26 cellular contexts compared by ENCODE assay signal in the genomic region with DNA sequence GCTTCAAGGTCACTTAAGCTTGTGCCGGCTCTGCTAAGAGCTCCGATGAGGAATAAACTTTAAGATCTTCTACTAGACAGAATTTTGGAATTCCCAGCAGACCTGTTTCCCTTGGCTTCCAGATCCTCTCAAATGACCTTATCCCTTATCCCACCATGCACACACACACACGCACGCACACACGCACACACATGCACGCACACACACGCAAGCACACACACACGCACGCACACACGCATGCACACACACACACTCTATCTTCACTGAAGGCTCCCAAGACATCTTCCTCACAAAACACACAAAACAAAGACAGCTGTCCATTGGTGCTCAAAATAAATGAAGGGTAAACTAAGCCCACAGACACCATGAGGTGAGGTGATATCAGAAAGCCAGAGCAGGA.
"Had no signal": no experiment of that assay in that cellular context is flagged by ENCODE, and none has a peak within 500 bp of the region (broad histone marks: within the 10 kb centered on the region; RNA-seq: fewer than 3 reads in every experiment).

No MANE protein-coding gene starts in this region.

- H3K27ac ChIP-seq: hepatocyte, left lung, lower lobe of right lung, neural progenitor cell, neutrophil, ovary, right atrium auricular region, right lobe of liver, tibial nerve, upper lobe of left lung, vagina had no signal

- H3K79me2 ChIP-seq: hepatocyte had no signal

- H3K4me3 ChIP-seq: hepatocyte, left lung, lower lobe of right lung, neural progenitor cell, ovary, right atrium auricular region, right lobe of liver, smooth muscle cell, tibial nerve, upper lobe of left lung, vagina had no signal

- H2AFZ ChIP-seq: hepatocyte, neural progenitor cell had no signal

- H3K27me3 ChIP-seq: hepatocyte, left lung, neural progenitor cell, neutrophil, ovary, right atrium auricular region, right lobe of liver, tibial nerve, upper lobe of left lung, vagina had no signal

- DNase-seq: kidney glomerular epithelial cell; left cardiac atrium; left lung; lower lobe of right lung; mesendoderm; naive B cell; natural killer cell; nephron progenitor cell; occipital lobe; ovary; right lobe of liver; stimulated activated CD4-positive, alpha-beta T cell treated with anti-CD3 and anti-CD28 coated beads, Interleukin-1b, Interleukin-23, amount 100 ng/mL, for 48 hours; stimulated activated CD4-positive, alpha-beta T cell treated with anti-CD3 and anti-CD28 coated beads, Interleukin-2, amount 100 ng/mL, for 48 hours; stimulated activated CD4-positive, alpha-beta T cell treated with anti-CD3 and anti-CD28 coated beads, Interleukin-4, amount 100 ng/mL, for 4 hours; stimulated activated CD8-positive, alpha-beta memory T cell treated with anti-CD3 and anti-CD28 coated beads, Interleukin-4, amount 100 ng/mL, for 48 hours; stimulated activated naive CD4-positive, alpha-beta T cell treated with Interleukin-2 at 50 U/mL for 16 hours; stimulated activated naive CD8-positive, alpha-beta T cell treated with anti-CD3 and anti-CD28 coated beads, Interleukin-15, amount 100 ng/mL, for 72 hours; substantia nigra; upper lobe of left lung had no signal

- H3K4me1 ChIP-seq: left lung, lower lobe of right lung, right atrium auricular region, tibial nerve, upper lobe of left lung, vagina had no signal

- H3K36me3 ChIP-seq: left lung, lower lobe of right lung, neural progenitor cell, neutrophil, ovary, right atrium auricular region, right lobe of liver, tibial nerve, upper lobe of left lung, vagina had no signal

- H3K9me3 ChIP-seq: left lung, lower lobe of right lung, neutrophil, ovary, right atrium auricular region, right lobe of liver, tibial nerve, upper lobe of left lung, vagina had no signal

- H3K4me2 ChIP-seq: hepatocyte, neural progenitor cell, smooth muscle cell had no signal
